8 cellular contexts compared by ENCODE assay signal in genomic region chr7:94657771-94658693, GRCh38. TPM values are rescaled to one million over a fixed set of nuclear protein-coding genes. Genes with fewer than 3 reads are reported as not detected.
DNase-seq lines count a peak whose midpoint lies in the region; ATAC-seq and TF ChIP-seq lines count a peak whose summit lies in the region.

No MANE protein-coding gene starts in this region.

- H3K9me3 Mint-ChIP-seq in activated naive CD4-positive, alpha-beta T cell treated with anti-CD3 and anti-CD28 coated beads, Interleukin-2, amount 50 U/mL, for 72 hours: peaks cover 0 to 4% of the 10 kb centered on the region in 2 donors
- H3K9me3 Mint-ChIP-seq in glutamatergic neuron (ENCODE audit: unreplicated experiment): peaks cover 13% of the 10 kb centered on the region

- H3K36me3 ChIP-seq in parathyroid adenoma (ENCODE audit: control insufficient read depth, insufficient read depth, low read length) (no peaks in the 10 kb centered on the region), tibial artery (no peaks in the 10 kb centered on the region)

- H3K9ac ChIP-seq in parathyroid adenoma: no peak overlapping the region

- H3K9me3 ChIP-seq in parathyroid adenoma (ENCODE audit: control insufficient read depth, low read length) (no peaks in the 10 kb centered on the region), tibial artery (no peaks in the 10 kb centered on the region)

- peak overlapping the region; percentile 94 for H3K4me3 Mint-ChIP-seq in glutamatergic neuron (ENCODE audit: unreplicated experiment)

- H3K4me1 Mint-ChIP-seq in glutamatergic neuron (ENCODE audit: low read depth, unreplicated experiment): peaks cover 4% of the 10 kb centered on the region

- no peak overlapping the region for H3K27ac ChIP-seq in parathyroid adenoma
- H3K27ac ChIP-seq in tibial artery: peak overlapping the region; percentile 56 to 57

- no peak overlapping the region for H3K4me2 ChIP-seq in parathyroid adenoma (ENCODE audit: low read length)

- DNase-seq in GM04504 (ENCODE audit: low read depth) (peak; percentile 77), NCI-H1092 treated with DMSO at 0.1 percent for 48 hours (lab: John Stamatoyannopoulos, UW) (peak; percentile 89), glutamatergic neuron (peak; percentile 93), tibial artery (peak; percentile 91 to 96)
- peak; percentile 90 to 95 for DNase-seq in activated naive CD4-positive, alpha-beta T cell treated with anti-CD3 and anti-CD28 coated beads, Interleukin-2, amount 50 U/mL, for 72 hours (ENCODE audit: low spot score in 2 of 2)

- H3K4me3 ChIP-seq in parathyroid adenoma (ENCODE audit: low read depth, low read length) (peak overlapping the region; percentile 14), tibial artery (peak overlapping the region; percentile 61 to 62)

- H2AFZ ChIP-seq in parathyroid adenoma: peak overlapping the region; percentile 59

- TF ChIP-seq CTCF in glutamatergic neuron (IDR thresholded peaks at IDR 0.05; ENCODE audit: partially characterized antibody, unreplicated experiment) (no peak), parathyroid adenoma (IDR thresholded peaks at IDR 0.05) (no peak), tibial artery (IDR thresholded peaks at IDR 0.05) (no peak)

- peaks cover 5 to 8% of the 10 kb centered on the region in 2 donors for H3K36me3 Mint-ChIP-seq in activated naive CD4-positive, alpha-beta T cell treated with anti-CD3 and anti-CD28 coated beads, Interleukin-2, amount 50 U/mL, for 72 hours
- H3K36me3 Mint-ChIP-seq in glutamatergic neuron (ENCODE audit: unreplicated experiment): no peaks in the 10 kb centered on the region

- no peaks in the 10 kb centered on the region for H3K27me3 ChIP-seq in parathyroid adenoma (ENCODE audit: control insufficient read depth, insufficient read depth, low read length)
- no peaks in the 10 kb centered on the region for H3K27me3 ChIP-seq in tibial artery

- ATAC-seq in HG02642 (IDR thresholded peaks at IDR 0.05; ENCODE audit: poor library complexity, unreplicated experiment) (peak; percentile 84), SK-N-SH treated with all-trans-retinoic acid at 6 μM for 48 hours (peak; percentile 84)
- peak; percentile 86 to 90 for ATAC-seq in activated naive CD4-positive, alpha-beta T cell treated with anti-CD3 and anti-CD28 coated beads, Interleukin-2, amount 50 U/mL, for 72 hours

- intact Hi-C loops in tibial artery (cut with DNase I; ENCODE audit: low total_unique reads): no loop called here

- H3K79me2 ChIP-seq in parathyroid adenoma: no peaks in the 10 kb centered on the region

- H3K4me1 ChIP-seq in parathyroid adenoma (peaks cover 4% of the 10 kb centered on the region), tibial artery (peaks cover 0 to 18% (median 6%) of the 10 kb centered on the region in 4 donors)

- no peak overlapping the region for H3K27ac Mint-ChIP-seq in activated naive CD4-positive, alpha-beta T cell treated with anti-CD3 and anti-CD28 coated beads, Interleukin-2, amount 50 U/mL, for 72 hours
- H3K27ac Mint-ChIP-seq in glutamatergic neuron (ENCODE audit: unreplicated experiment): no peak overlapping the region

- H3K27me3 Mint-ChIP-seq in glutamatergic neuron (ENCODE audit: unreplicated experiment): peaks cover 13% of the 10 kb centered on the region

TF ChIP-seq in SK-N-SH treated with all-trans-retinoic acid at 6 μM for 48 hours, 23 proteins besides CTCF, POLR2A, EP300 and RAD21:
- TF ChIP-seq ESRRG (CRISPR knock-in tag; IDR thresholded peaks at IDR 0.05): no peak
- no peak for TF ChIP-seq ZNF565 (CRISPR knock-in tag; conservative IDR thresholded peaks at IDR 0.05; ENCODE audit: low read depth)
- no peak for TF ChIP-seq CREB5 (CRISPR knock-in tag; IDR thresholded peaks at IDR 0.05; ENCODE audit: low read depth)
- TF ChIP-seq TOX (CRISPR knock-in tag; IDR thresholded peaks at IDR 0.05; ENCODE audit: borderline replicate concordance): no peak
- no peak for TF ChIP-seq ZFP30 (CRISPR knock-in tag; IDR thresholded peaks at IDR 0.05)
- TF ChIP-seq ISL1 (CRISPR knock-in tag; IDR thresholded peaks at IDR 0.05): no peak
- TF ChIP-seq TSHZ2 (CRISPR knock-in tag; IDR thresholded peaks at IDR 0.05): no peak
- no peak for TF ChIP-seq CSRNP3 (CRISPR knock-in tag; IDR thresholded peaks at IDR 0.05)
- no peak for TF ChIP-seq GLIS3 (CRISPR knock-in tag; IDR thresholded peaks at IDR 0.05)
- TF ChIP-seq TCF4 (CRISPR knock-in tag; IDR thresholded peaks at IDR 0.05; ENCODE audit: borderline replicate concordance): no peak
- TF ChIP-seq, protein P1, sequence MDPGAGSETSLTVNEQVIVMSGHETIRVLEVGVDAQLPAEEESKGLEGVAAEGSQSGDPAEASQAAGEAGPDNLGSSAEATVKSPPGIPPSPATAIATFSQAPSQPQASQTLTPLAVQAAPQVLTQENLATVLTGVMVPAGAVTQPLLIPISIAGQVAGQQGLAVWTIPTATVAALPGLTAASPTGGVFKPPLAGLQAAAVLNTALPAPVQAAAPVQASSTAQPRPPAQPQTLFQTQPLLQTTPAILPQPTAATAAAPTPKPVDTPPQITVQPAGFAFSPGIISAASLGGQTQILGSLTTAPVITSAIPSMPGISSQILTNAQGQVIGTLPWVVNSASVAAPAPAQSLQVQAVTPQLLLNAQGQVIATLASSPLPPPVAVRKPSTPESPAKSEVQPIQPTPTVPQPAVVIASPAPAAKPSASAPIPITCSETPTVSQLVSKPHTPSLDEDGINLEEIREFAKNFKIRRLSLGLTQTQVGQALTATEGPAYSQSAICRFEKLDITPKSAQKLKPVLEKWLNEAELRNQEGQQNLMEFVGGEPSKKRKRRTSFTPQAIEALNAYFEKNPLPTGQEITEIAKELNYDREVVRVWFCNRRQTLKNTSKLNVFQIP (CRISPR knock-in tag; IDR thresholded peaks at IDR 0.05; ENCODE audit: borderline replicate concordance, low read depth): no peak
- TF ChIP-seq ZNF70 (CRISPR knock-in tag; IDR thresholded peaks at IDR 0.05): no peak
- TF ChIP-seq OSR1 (CRISPR knock-in tag; IDR thresholded peaks at IDR 0.05): no peak
- no peak for TF ChIP-seq BACH2 (CRISPR knock-in tag; IDR thresholded peaks at IDR 0.05; ENCODE audit: borderline replicate concordance)
TF ChIP-seq in SK-N-SH treated with all-trans-retinoic acid at 6 μM for 48 hours: peak in this region for 0.

RNA-seq across cellular contexts. Expression of gene SGCE, which starts 2.1 kb away (rescaled TPM):
- under 1 TPM; 0.31 to 0.64 TPM for total RNA-seq in activated naive CD4-positive, alpha-beta T cell treated with anti-CD3 and anti-CD28 coated beads, Interleukin-2, amount 50 U/mL, for 72 hours
- 64.4 TPM for total RNA-seq in glutamatergic neuron (ENCODE audit: unreplicated experiment)

Comparison
In these comparisons a context has a peak if more than half of its experiments do, and no peak if none do; other contexts are left out.
1. RNA of gene SGCE, which starts 2.1 kb away (total RNA-seq): 64.4 TPM in glutamatergic neuron (single experiment); 0.31 to 0.64 TPM in activated naive CD4-positive, alpha-beta T cell treated with anti-CD3 and anti-CD28 coated beads, Interleukin-2, amount 50 U/mL, for 72 hours; every median in the first group is over 10 times any median in the second.
2. Peak in every context shown above with its lines, with median percentiles within 50 percentile points of each other: DNase-seq and ATAC-seq.